ENCODE assay signal across 7 cellular contexts in the genomic region with DNA sequence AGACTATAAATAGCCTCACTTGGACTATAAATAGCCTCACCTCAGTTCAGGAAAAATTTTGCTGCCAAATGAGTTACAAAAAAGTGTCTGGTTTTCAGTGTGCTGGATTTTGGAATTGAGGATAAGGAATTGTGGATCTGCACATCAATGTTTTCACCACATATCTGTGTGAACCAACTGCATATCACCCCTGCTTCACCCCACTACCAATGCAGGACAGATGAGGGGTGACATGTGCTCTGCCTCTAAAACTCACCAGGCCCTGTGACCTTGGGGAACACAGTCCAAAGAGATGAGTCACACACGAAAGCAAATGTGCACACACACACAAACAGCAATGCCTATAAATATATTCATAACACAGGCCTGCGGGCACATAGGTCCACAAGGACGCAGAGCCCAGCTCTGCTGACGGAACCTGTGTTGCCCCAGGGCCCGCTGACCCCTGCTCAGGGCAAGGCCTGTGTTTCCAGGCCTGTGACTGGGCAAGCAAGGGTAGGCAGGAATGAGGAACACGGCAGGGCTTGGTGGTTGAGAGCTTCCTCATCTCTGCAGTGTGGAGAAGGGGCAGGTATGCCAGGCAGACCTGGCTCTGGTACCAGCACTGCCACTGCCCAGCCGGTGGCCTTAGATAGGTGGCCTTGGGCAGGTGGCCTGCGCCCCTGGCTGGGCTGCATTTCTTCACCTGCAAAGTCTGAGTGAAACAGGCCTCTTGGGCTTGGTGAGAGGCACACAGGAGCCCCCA.
DNase-seq lines count a peak whose midpoint lies in the region; ATAC-seq lines count a peak whose summit lies in the region.

No MANE protein-coding gene starts in this region.

- H3K4me1 Mint-ChIP-seq in stimulated activated naive CD8-positive, alpha-beta T cell treated with anti-CD3 and anti-CD28 coated beads, Interleukin-15, amount 100 ng/mL, for 72 hours = peaks cover 88% of the 10 kb centered on the region

- no peaks in the 10 kb centered on the region for H3K9me3 Mint-ChIP-seq in stimulated activated naive CD8-positive, alpha-beta T cell treated with anti-CD3 and anti-CD28 coated beads, Interleukin-15, amount 100 ng/mL, for 72 hours

- DNase-seq in SKM-1 (lab: John Stamatoyannopoulos, UW; ENCODE audit: unreplicated experiment) (peak; percentile 11), foreskin melanocyte (peak; percentile 64), NCI-H1105 treated with DMSO at 0.1 percent for 48 hours (lab: John Stamatoyannopoulos, UW) (no peak)
- no peak for DNase-seq in stimulated activated naive CD8-positive, alpha-beta T cell treated with anti-CD3 and anti-CD28 coated beads, Interleukin-15, amount 100 ng/mL, for 72 hours
- no peak for DNase-seq in stimulated activated CD4-positive, alpha-beta T cell treated with anti-CD3 and anti-CD28 coated beads, Interleukin-15, amount 100 ng/mL, for 24 hours
- DNase-seq in stimulated activated CD4-positive, alpha-beta T cell treated with anti-CD3 and anti-CD28 coated beads, Interleukin-4, amount 100 ng/mL, for 24 hours = no peak

- H3K27ac Mint-ChIP-seq in stimulated activated naive CD8-positive, alpha-beta T cell treated with anti-CD3 and anti-CD28 coated beads, Interleukin-15, amount 100 ng/mL, for 72 hours = no peak overlapping the region

- no peak overlapping the region for H3K4me3 Mint-ChIP-seq in stimulated activated naive CD8-positive, alpha-beta T cell treated with anti-CD3 and anti-CD28 coated beads, Interleukin-15, amount 100 ng/mL, for 72 hours

- H3K27me3 Mint-ChIP-seq in stimulated activated naive CD8-positive, alpha-beta T cell treated with anti-CD3 and anti-CD28 coated beads, Interleukin-15, amount 100 ng/mL, for 72 hours = no peaks in the 10 kb centered on the region

- ATAC-seq in HG02798 (IDR thresholded peaks at IDR 0.05; ENCODE audit: poor library complexity, unreplicated experiment) = peak; percentile 41
- peak; percentile 6 for ATAC-seq in stimulated activated naive CD8-positive, alpha-beta T cell treated with anti-CD3 and anti-CD28 coated beads, Interleukin-15, amount 100 ng/mL, for 72 hours

Comparison
In these comparisons a context has a peak if more than half of its experiments do, and no peak if none do; other contexts are left out.
1. DNase-seq: peak in SKM-1 (single experiment) and foreskin melanocyte (single experiment); none in stimulated activated naive CD8-positive, alpha-beta T cell treated with anti-CD3 and anti-CD28 coated beads, Interleukin-15, amount 100 ng/mL, for 72 hours (0 of 2), stimulated activated CD4-positive, alpha-beta T cell treated with anti-CD3 and anti-CD28 coated beads, Interleukin-15, amount 100 ng/mL, for 24 hours (single experiment), NCI-H1105 treated with DMSO at 0.1 percent for 48 hours (single experiment) and stimulated activated CD4-positive, alpha-beta T cell treated with anti-CD3 and anti-CD28 coated beads, Interleukin-4, amount 100 ng/mL, for 24 hours (single experiment).